Comparison of ENCODE assay signal across 20 cellular contexts in genomic region chr4:142974331-142974730, GRCh38.
"Had no signal": no experiment of that assay in that cellular context is flagged by ENCODE, and none has a peak within 500 bp of the region (broad histone marks: within the 10 kb centered on the region; RNA-seq: fewer than 3 reads in every experiment).

No MANE protein-coding gene starts in this region.

- ATAC-seq: left lobe of liver; lower lobe of right lung; natural killer cell treated with Interleukin-12 subunit alpha and Interleukin-12 subunit beta and Interleukin-15 and Interleukin-18, amount 100 ng/mL, for 72 hours; right lobe of liver; stimulated activated memory B cell treated with anti-CD40 and anti-IgM and Interleukin-4, amounts not matched to agents 10 μg/mL and 1 μg/mL and 100 μg/mL, for 72 hours had no signal

- H3K4me2 ChIP-seq: neural progenitor cell had no signal

- H3K4me3 ChIP-seq: dorsolateral prefrontal cortex, lower lobe of right lung, neural progenitor cell, ovary, right lobe of liver, spleen, tibial artery, upper lobe of left lung, uterus had no signal

- H3K9ac ChIP-seq: neural progenitor cell had no signal

- H3K27ac ChIP-seq: dorsolateral prefrontal cortex, lower lobe of right lung, neural progenitor cell, ovary, right lobe of liver, spleen, tibial artery, upper lobe of left lung, uterus had no signal

- H2AFZ ChIP-seq: neural progenitor cell had no signal

- H3K27me3 ChIP-seq: neural progenitor cell, ovary, right lobe of liver, spleen, tibial artery, upper lobe of left lung, uterus had no signal

- H3K9me3 ChIP-seq: lower lobe of right lung, ovary, right lobe of liver, spleen, tibial artery, upper lobe of left lung, uterus had no signal

- H3K36me3 ChIP-seq: lower lobe of right lung, neural progenitor cell, ovary, right lobe of liver, spleen, tibial artery, upper lobe of left lung, uterus had no signal

- H3K4me1 ChIP-seq: lower lobe of right lung, neural progenitor cell, right lobe of liver, spleen, tibial artery, upper lobe of left lung, uterus had no signal

- DNase-seq: cortex of kidney; dorsolateral prefrontal cortex; effector CD8-positive, alpha-beta T cell; foreskin melanocyte; islet precursor cell; lower lobe of right lung; nucleus accumbens; ovary; right lobe of liver; spleen; stimulated activated CD4-positive, alpha-beta T cell treated with anti-CD3 and anti-CD28 coated beads, Interleukin-15, amount 100 ng/mL, for 24 hours; stimulated activated CD4-positive, alpha-beta T cell treated with anti-CD3 and anti-CD28 coated beads, Interleukin-1b, Interleukin-23, amount 100 ng/mL, for 48 hours; stimulated activated CD4-positive, alpha-beta T cell treated with anti-CD3 and anti-CD28 coated beads, Interleukin-4, amount 100 ng/mL, for 24 hours; tibial artery; upper lobe of left lung; uterus had no signal
